ENCODE assay signal across 1 cellular context in genomic region chr3:23952646-23953045, GRCh38.
TF ChIP-seq lines count a peak whose summit lies in the region.

No MANE protein-coding gene starts in this region.

TF ChIP-seq in HEK293, 187 proteins besides CTCF, POLR2A, EP300 and RAD21 (continued from another document and continues in another):
- no peak for TF ChIP-seq AEBP2 (tag by site-specific recombination; IDR thresholded peaks at IDR 0.05; ENCODE audit: borderline replicate concordance)
- TF ChIP-seq ZIC2 (tag by site-specific recombination; IDR thresholded peaks at IDR 0.05), result no peak
- TF ChIP-seq ZSCAN4 (tag by site-specific recombination; IDR thresholded peaks at IDR 0.05), result no peak
- 0 out of 2 replicates have a peak, but pooled peaks have one; percentile 30 for TF ChIP-seq FEZF1 (tag by site-specific recombination; IDR thresholded peaks at IDR 0.05)
- no peak for TF ChIP-seq MEIS1 (CRISPR knock-in tag; IDR thresholded peaks at IDR 0.05; ENCODE audit: borderline replicate concordance)
- no peak for TF ChIP-seq ZNF658 (tag by site-specific recombination; IDR thresholded peaks at IDR 0.05)
- no peak for TF ChIP-seq ZNF830 (tag by site-specific recombination; IDR thresholded peaks at IDR 0.05; ENCODE audit: low read depth)
- TF ChIP-seq ZNF776 (tag by site-specific recombination; IDR thresholded peaks at IDR 0.05; ENCODE audit: borderline replicate concordance), result no peak
- no peak for TF ChIP-seq ZNF791 (tag by site-specific recombination; IDR thresholded peaks at IDR 0.05)
- no peak for TF ChIP-seq KLF7 (tag by site-specific recombination; IDR thresholded peaks at IDR 0.05; ENCODE audit: borderline replicate concordance)
- no peak for TF ChIP-seq ZBTB21 (tag by site-specific recombination; IDR thresholded peaks at IDR 0.05)
- no peak for TF ChIP-seq SALL2 (tag by site-specific recombination; IDR thresholded peaks at IDR 0.05; ENCODE audit: borderline replicate concordance)
- no peak for TF ChIP-seq SP2 (tag by site-specific recombination; IDR thresholded peaks at IDR 0.05)
- no peak for TF ChIP-seq HOXC10 (CRISPR knock-in tag; IDR thresholded peaks at IDR 0.05)
- TF ChIP-seq REST (tag by site-specific recombination; IDR thresholded peaks at IDR 0.05), result no peak
- no peak for TF ChIP-seq REPIN1 (tag by site-specific recombination; IDR thresholded peaks at IDR 0.05; ENCODE audit: low read depth)
- no peak for TF ChIP-seq SETDB1 (IDR thresholded peaks at IDR 0.05; ENCODE audit: insufficient read length, low read length)
- no peak for TF ChIP-seq ZNF335 (tag by site-specific recombination; conservative IDR thresholded peaks at IDR 0.05)
- TF ChIP-seq SCRT1 (tag by site-specific recombination; IDR thresholded peaks at IDR 0.05; ENCODE audit: borderline replicate concordance), result peak; percentile 44; the same call in 1 of the 2 replicates
- no peak for TF ChIP-seq ZNF654 (tag by site-specific recombination; IDR thresholded peaks at IDR 0.05; ENCODE audit: low read depth)
- peak; percentile 65 for TF ChIP-seq ZXDB (tag by site-specific recombination; IDR thresholded peaks at IDR 0.05)
- no peak for TF ChIP-seq ZNF629 (tag by site-specific recombination; IDR thresholded peaks at IDR 0.05)
- TF ChIP-seq ZNF202 (tag by site-specific recombination; IDR thresholded peaks at IDR 0.05; ENCODE audit: borderline replicate concordance), result no peak
- TF ChIP-seq ZNF433 (tag by site-specific recombination; IDR thresholded peaks at IDR 0.05; ENCODE audit: low read depth), result no peak
- no peak for TF ChIP-seq ZNF211 (tag by site-specific recombination; IDR thresholded peaks at IDR 0.05; ENCODE audit: low read depth)
- TF ChIP-seq ZNF121 (tag by site-specific recombination; IDR thresholded peaks at IDR 0.05), result peak; percentile 82
- TF ChIP-seq ZNF174 (tag by site-specific recombination; IDR thresholded peaks at IDR 0.05), result no peak
- no peak for TF ChIP-seq ZNF626 (tag by site-specific recombination; IDR thresholded peaks at IDR 0.05)
- TF ChIP-seq ZNF394 (tag by site-specific recombination; IDR thresholded peaks at IDR 0.05; ENCODE audit: borderline replicate concordance), result no peak
- no peak for TF ChIP-seq ZNF362 (tag by site-specific recombination; IDR thresholded peaks at IDR 0.05)
- TF ChIP-seq ZSCAN18 (tag by site-specific recombination; IDR thresholded peaks at IDR 0.05), result no peak
- no peak for TF ChIP-seq ZNF24 (tag by site-specific recombination; IDR thresholded peaks at IDR 0.05)
- no peak for TF ChIP-seq YY1 (tag by site-specific recombination; IDR thresholded peaks at IDR 0.05)
- TF ChIP-seq PBX3 (CRISPR knock-in tag; IDR thresholded peaks at IDR 0.05), result no peak
- TF ChIP-seq ZNF416 (tag by site-specific recombination; IDR thresholded peaks at IDR 0.05), result no peak
- TF ChIP-seq ZNF580 (tag by site-specific recombination; IDR thresholded peaks at IDR 0.05), result peak; percentile 54; the same call in 1 of the 2 replicates
- peak; percentile 12; the same call in 1 of the 2 replicates for TF ChIP-seq ZBTB44 (tag by site-specific recombination; IDR thresholded peaks at IDR 0.05)
- no peak for TF ChIP-seq ZNF488 (tag by site-specific recombination; IDR thresholded peaks at IDR 0.05)
- no peak for TF ChIP-seq PRDM2 (tag by site-specific recombination; IDR thresholded peaks at IDR 0.05; ENCODE audit: borderline replicate concordance)
- no peak for TF ChIP-seq ZNF266 (tag by site-specific recombination; IDR thresholded peaks at IDR 0.05; ENCODE audit: low read depth)
- TF ChIP-seq ZNF214 (tag by site-specific recombination; IDR thresholded peaks at IDR 0.05; ENCODE audit: borderline replicate concordance), result no peak
- TF ChIP-seq ZNF768 (tag by site-specific recombination; IDR thresholded peaks at IDR 0.05), result no peak
